Comparison of ENCODE assay signal across 20 cellular contexts in the genomic region with DNA sequence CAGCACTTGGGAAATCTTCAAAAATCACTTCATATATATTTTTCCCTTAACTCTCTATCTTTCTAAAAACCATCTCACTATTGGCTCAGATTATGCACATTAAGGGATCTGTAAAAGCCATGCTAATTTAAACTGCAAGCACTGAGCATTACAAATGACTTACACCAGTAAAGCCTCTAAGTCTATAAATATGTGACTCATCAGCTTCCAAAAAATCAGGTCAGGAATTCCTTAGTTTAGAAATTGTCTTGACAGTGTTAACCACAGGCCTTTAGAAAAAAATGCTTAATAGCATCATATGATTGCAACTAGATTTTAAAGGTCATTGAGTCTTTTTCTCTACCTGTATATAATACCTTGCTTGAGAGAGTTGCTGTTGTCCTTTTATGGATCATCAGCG.
DNase-seq lines count a peak whose midpoint lies in the region; ATAC-seq, FAIRE-seq and TF ChIP-seq lines count a peak whose summit lies in the region.
"Had no signal": no experiment of that assay in that cellular context is flagged by ENCODE, and none has a peak within 500 bp of the region (broad histone marks: within the 10 kb centered on the region; RNA-seq: fewer than 3 reads in every experiment).

No MANE protein-coding gene starts in this region.

- H3K4me3 Mint-ChIP-seq in neural progenitor cell, result no peak overlapping the region
- H3K4me3 Mint-ChIP-seq: activated CD8-positive, alpha-beta memory T cell treated with anti-CD3 and anti-CD28 coated beads, Interleukin-2, amount 10 ng/mL, durations not matched to agents 7 days and 5 days; CD4-positive, CD25-positive, alpha-beta regulatory T cell; mesothelial cell of epicardium had no signal

- no peak overlapping the region for H3K27ac Mint-ChIP-seq in neural progenitor cell
- H3K27ac Mint-ChIP-seq: activated CD8-positive, alpha-beta memory T cell treated with anti-CD3 and anti-CD28 coated beads, Interleukin-2, amount 10 ng/mL, durations not matched to agents 7 days and 5 days; CD4-positive, CD25-positive, alpha-beta regulatory T cell; mesothelial cell of epicardium had no signal

- TF ChIP-seq POLR2A in H54 (IDR thresholded peaks at IDR 0.05; ENCODE audit: low read depth, low read length), result no peak
- no peak for TF ChIP-seq POLR2A in erythroblast (IDR thresholded peaks at IDR 0.05; ENCODE audit: low read length)

- no peak overlapping the region for H3K4me2 ChIP-seq in neural progenitor cell

- no peaks in the 10 kb centered on the region for H4K20me1 ChIP-seq in neural progenitor cell (ENCODE audit: low read depth)

- FAIRE-seq in H54 (lab: Jason Lieb, UNC), result no peak
- FAIRE-seq: A204.1 had no signal

- H3K9me3 ChIP-seq in neural progenitor cell (ENCODE audit: low read depth), result no peaks in the 10 kb centered on the region
- H3K9me3 ChIP-seq: adrenal gland had no signal

- H3K36me3 ChIP-seq in neural progenitor cell, result no peaks in the 10 kb centered on the region
- H3K36me3 ChIP-seq: adrenal gland had no signal

- peak; percentile 86 for ATAC-seq in foreskin keratinocyte
- ATAC-seq: activated CD8-positive, alpha-beta memory T cell treated with anti-CD3 and anti-CD28 coated beads, Interleukin-2, amount 10 ng/mL, durations not matched to agents 7 days and 5 days; stimulated activated naive CD8-positive, alpha-beta T cell treated with anti-CD3 and anti-CD28 coated beads, Interleukin-15, Interleukin-2, amounts not matched to agents 100 U/mL and 50 U/mL, for 24 hours had no signal

- no peaks in the 10 kb centered on the region for H3K36me3 Mint-ChIP-seq in neural progenitor cell
- H3K36me3 Mint-ChIP-seq: activated CD8-positive, alpha-beta memory T cell treated with anti-CD3 and anti-CD28 coated beads, Interleukin-2, amount 10 ng/mL, durations not matched to agents 7 days and 5 days; CD4-positive, CD25-positive, alpha-beta regulatory T cell; mesothelial cell of epicardium had no signal

- no peak overlapping the region for H3K9ac ChIP-seq in neural progenitor cell

- TF ChIP-seq CTCF in AG04449 (IDR thresholded peaks at IDR 0.05; ENCODE audit: insufficient read depth, low read length, missing control alignments), result no peak
- TF ChIP-seq CTCF in foreskin keratinocyte (conservative IDR thresholded peaks at IDR 0.05), result no peak
- TF ChIP-seq CTCF in neural progenitor cell (IDR thresholded peaks at IDR 0.05), result no peak

- H3K4me1 ChIP-seq in foreskin keratinocyte (no peaks in the 10 kb centered on the region), neural progenitor cell (no peaks in the 10 kb centered on the region)
- H3K4me1 ChIP-seq: adrenal gland had no signal

- peaks cover 2% of the 10 kb centered on the region for H3K9me3 Mint-ChIP-seq in neural progenitor cell

- CTCF ChIA-PET in AG04449 (lab: Yijun Ruan, JAX), result interaction anchor here (0.9 kb wide), 1 partner anchor 15 kb away, joined by 3 read pairs; no protein-coding TSS in a partner anchor

- H3K4me3 ChIP-seq in AG04449 (ENCODE audit: low read depth, low read length), result no peak overlapping the region
- H3K4me3 ChIP-seq in neural progenitor cell, result no peak overlapping the region
- H3K4me3 ChIP-seq: adrenal gland had no signal

- no peaks in the 10 kb centered on the region for H3K79me2 ChIP-seq in neural progenitor cell (ENCODE audit: low read depth)

- H3K27me3 ChIP-seq in foreskin keratinocyte (no peaks in the 10 kb centered on the region), neural progenitor cell (no peaks in the 10 kb centered on the region)
- H3K27me3 ChIP-seq: adrenal gland had no signal

- H2AFZ ChIP-seq in neural progenitor cell (replicated peaks), result no peak overlapping the region

- peak; percentile 38 for DNase-seq in AG04449 (ENCODE audit: low read depth, low spot score)
- peak; percentile 45 for DNase-seq in HT1080 (ENCODE audit: low read depth)
- peak; percentile 61 for DNase-seq in astrocyte of the hippocampus (ENCODE audit: low read depth, low spot score)
- DNase-seq in foreskin keratinocyte, result peak; percentile 47 to 72
- DNase-seq in NCI-H2196 treated with DMSO at 0.1 percent for 48 hours (lab: John Stamatoyannopoulos, UW; ENCODE audit: unreplicated experiment), result no peak
- DNase-seq in H54 (ENCODE audit: insufficient read length, low spot score), result no peak
- DNase-seq in neural progenitor cell (ENCODE audit: low spot score), result no peak
- DNase-seq in erythroblast (lab: John Stamatoyannopoulos, UW), result no peak
- DNase-seq: activated CD4-positive, CD25-positive, alpha-beta regulatory T cell treated with anti-CD3 and anti-CD28 coated beads, Interleukin-2, amount 50 U/mL, for 72 hours; activated CD8-positive, alpha-beta memory T cell treated with anti-CD3 and anti-CD28 coated beads, Interleukin-2, amount 10 ng/mL, durations not matched to agents 7 days and 5 days; adrenal gland; CD4-positive, CD25-positive, alpha-beta regulatory T cell; DMS53; HCEC 1CT; NCI-H2029; NCI-H510A treated with DMSO at 0.1 percent for 48 hours; stimulated activated naive CD8-positive, alpha-beta T cell treated with anti-CD3 and anti-CD28 coated beads, Interleukin-15, Interleukin-2, amounts not matched to agents 100 U/mL and 50 U/mL, for 24 hours; trophoblast cell had no signal

- H3K4me1 Mint-ChIP-seq in neural progenitor cell, result no peaks in the 10 kb centered on the region
- H3K4me1 Mint-ChIP-seq: activated CD8-positive, alpha-beta memory T cell treated with anti-CD3 and anti-CD28 coated beads, Interleukin-2, amount 10 ng/mL, durations not matched to agents 7 days and 5 days; CD4-positive, CD25-positive, alpha-beta regulatory T cell; mesothelial cell of epicardium had no signal

- no peaks in the 10 kb centered on the region for H3K27me3 Mint-ChIP-seq in neural progenitor cell (ENCODE audit: insufficient read depth, low read depth)
- H3K27me3 Mint-ChIP-seq: activated CD8-positive, alpha-beta memory T cell treated with anti-CD3 and anti-CD28 coated beads, Interleukin-2, amount 10 ng/mL, durations not matched to agents 7 days and 5 days; CD4-positive, CD25-positive, alpha-beta regulatory T cell had no signal

- H3K27ac ChIP-seq in foreskin keratinocyte (no peak overlapping the region), neural progenitor cell (no peak overlapping the region)
- H3K27ac ChIP-seq: adrenal gland had no signal

- POLR2A ChIA-PET in AG04449 (lab: Yijun Ruan, JAX), result no interaction called here

- no peaks in the 10 kb centered on the region for H3F3A ChIP-seq in neural progenitor cell (ENCODE audit: low read depth)

Comparison
In these comparisons a context has a peak if more than half of its experiments do, and no peak if none do; other contexts are left out.
1. DNase-seq: peak in AG04449 (single experiment), HT1080 (single experiment), astrocyte of the hippocampus (single experiment) and foreskin keratinocyte (2 of 2); none in NCI-H2196 treated with DMSO at 0.1 percent for 48 hours (single experiment), H54 (single experiment), neural progenitor cell (single experiment) and erythroblast (0 of 2).